In genomic region chr1:244450597-244451538, GRCh38 we compare ENCODE assay signal across 1 cellular context.
TF ChIP-seq lines count a peak whose summit lies in the region.

No MANE protein-coding gene starts in this region.

TF ChIP-seq in K562, 482 proteins besides CTCF, POLR2A, EP300 and RAD21 (continued from another document and continues in another):
- TF ChIP-seq EP400 (IDR thresholded peaks at IDR 0.05) (peak; percentile 54; the same call in 1 of the 2 replicates), TRIM24 (IDR thresholded peaks at IDR 0.05) (0 out of 4 replicates have a peak, but pooled peaks of 1 of the 2 experiments have one; percentile 10), CEBPG (CRISPR knock-in tag; IDR thresholded peaks at IDR 0.05) (peak; percentile 66), CEBPG (tag; conservative IDR thresholded peaks at IDR 0.05 in 1 of 2, IDR thresholded peaks at IDR 0.05 in 1 of 2) (peak; percentile 67 to 70), MNT (conservative IDR thresholded peaks at IDR 0.05) (peak; percentile 84), FOXJ3 (CRISPR knock-in tag; IDR thresholded peaks at IDR 0.05) (no peak), MAFK (IDR thresholded peaks at IDR 0.05; ENCODE audit: low read length) (no peak), NONO (IDR thresholded peaks at IDR 0.05; ENCODE audit: low read depth in 2 of 2, low read length in 1 of 2) (no peak), ZNF740 (CRISPR knock-in tag; IDR thresholded peaks at IDR 0.05) (peak; percentile 80; the same call in 1 of the 2 replicates), ZNF740 (tag; IDR thresholded peaks at IDR 0.05) (peak in 1 of 2 experiments; percentile 87; a peak in 2 of 4 replicates), E2F6 (IDR thresholded peaks at IDR 0.05; ENCODE audit: borderline replicate concordance in 1 of 2, extremely low read depth in 1 of 2, insufficient read depth in 1 of 2, insufficient read length in 1 of 2, low read depth in 1 of 2, low read length in 1 of 2, poor library complexity in 1 of 2, severe bottlenecking in 1 of 2) (peak; percentile 22 to 44), HDAC1 (IDR thresholded peaks at IDR 0.05) (peak in 1 of 2 experiments; percentile 17; a peak in 2 of 4 replicates), CCNT2 (IDR thresholded peaks at IDR 0.05; ENCODE audit: borderline replicate concordance, extremely low read depth, insufficient read length, low read depth, low read length) (peak; percentile 46), ARNT (IDR thresholded peaks at IDR 0.05) (peak in 1 of 2 experiments; percentile 24; a peak in 1 of 4 replicates), E2F4 (CRISPR knock-in tag; IDR thresholded peaks at IDR 0.05; ENCODE audit: low read depth) (no peak), POLR2G (IDR thresholded peaks at IDR 0.05; ENCODE audit: low read depth, low read length) (peak; percentile 48), ETS1 (conservative IDR thresholded peaks at IDR 0.05; ENCODE audit: control insufficient read depth, low read depth, low read length) (peak; percentile 44; the same call in 1 of the 2 replicates), ZNF431 (CRISPR knock-in tag; IDR thresholded peaks at IDR 0.05) (0 out of 2 replicates have a peak, but pooled peaks have one; percentile 21), FOXP4 (CRISPR knock-in tag; IDR thresholded peaks at IDR 0.05; ENCODE audit: borderline replicate concordance) (0 out of 2 replicates have a peak, but pooled peaks have one; percentile 58), GMEB1 (CRISPR knock-in tag; IDR thresholded peaks at IDR 0.05) (0 out of 2 replicates have a peak, but pooled peaks have one; percentile 9), MAX (CRISPR knock-in tag; IDR thresholded peaks at IDR 0.05) (no peak), ZKSCAN3 (CRISPR knock-in tag; IDR thresholded peaks at IDR 0.05) (no peak), RFX5 (IDR thresholded peaks at IDR 0.05; ENCODE audit: low read depth, low read length) (no peak), HCFC1 (IDR thresholded peaks at IDR 0.05; ENCODE audit: low read depth, low read length) (peak; percentile 32), ETV1 (tag; conservative IDR thresholded peaks at IDR 0.05; ENCODE audit: low read depth) (peak; percentile 39; the same call in 1 of the 2 replicates), IRF2 (CRISPR knock-in tag; IDR thresholded peaks at IDR 0.05) (no peak), BRD4 (IDR thresholded peaks at IDR 0.05) (0 out of 2 replicates have a peak, but pooled peaks have one; percentile 42), RB1 (IDR thresholded peaks at IDR 0.05; ENCODE audit: low read depth) (no peak; the same call in 1 of the 2 replicates), PRPF4 (IDR thresholded peaks at IDR 0.05; ENCODE audit: insufficient read depth, low read depth, low read length, poor library complexity, severe bottlenecking) (no peak), MAFG (tag; conservative IDR thresholded peaks at IDR 0.05) (no peak), POLR2AphosphoS5 (IDR thresholded peaks at IDR 0.05; ENCODE audit: control insufficient read depth, insufficient read depth, low read depth, low read length) (no peak), TAF15 (IDR thresholded peaks at IDR 0.05; ENCODE audit: low read depth, low read length) (no peak), POLR2B (IDR thresholded peaks at IDR 0.05; ENCODE audit: low read depth, partially characterized antibody) (no peak), RBBP5 (IDR thresholded peaks at IDR 0.05; ENCODE audit: borderline replicate concordance, insufficient read depth, low read length, poor library complexity, severe bottlenecking) (peak; percentile 86), ZC3H11A (IDR thresholded peaks at IDR 0.05; ENCODE audit: low read depth, low read length) (no peak), SMARCE1 (IDR thresholded peaks at IDR 0.05) (0 out of 2 replicates have a peak, but pooled peaks have one; percentile 36), CSDE1 (IDR thresholded peaks at IDR 0.05) (no peak), CHD4 (IDR thresholded peaks at IDR 0.05; ENCODE audit: insufficient read depth, insufficient replicate concordance, low read depth, low read length, poor library complexity, severe bottlenecking) (no peak), KDM1A (IDR thresholded peaks at IDR 0.05) (peak in 1 of 2 experiments; percentile 14; a peak in 1 of 4 replicates), KDM4B (IDR thresholded peaks at IDR 0.05; ENCODE audit: borderline replicate concordance in 2 of 2, low read depth in 1 of 2) (peak in 1 of 2 experiments; percentile 45; a peak in 1 of 4 replicates), ZNF766 (CRISPR knock-in tag; conservative IDR thresholded peaks at IDR 0.05) (0 out of 2 replicates have a peak, but pooled peaks have one; percentile 27), FOXM1 (IDR thresholded peaks at IDR 0.05; ENCODE audit: low read depth) (0 out of 2 replicates have a peak, but pooled peaks have one; percentile 11), FOXM1 (CRISPR knock-in tag; IDR thresholded peaks at IDR 0.05; ENCODE audit: low read depth) (no peak), NKRF (IDR thresholded peaks at IDR 0.05; ENCODE audit: borderline replicate concordance) (0 out of 2 replicates have a peak, but pooled peaks have one; percentile 49), CREB3L1 (IDR thresholded peaks at IDR 0.05; ENCODE audit: borderline replicate concordance, low read depth) (peak; percentile 21; the same call in 1 of the 2 replicates), ETV5 (CRISPR knock-in tag; IDR thresholded peaks at IDR 0.05; ENCODE audit: low read depth) (no peak), NR2C1 (IDR thresholded peaks at IDR 0.05) (0 out of 2 replicates have a peak, but pooled peaks have one; percentile 24), NR2C1 (tag; IDR thresholded peaks at IDR 0.05) (no peak), TAF1 (IDR thresholded peaks at IDR 0.05; ENCODE audit: control insufficient read depth, extremely low read depth, insufficient read depth, low read length, severe bottlenecking) (peak; percentile 24), ZBTB9 (CRISPR knock-in tag; IDR thresholded peaks at IDR 0.05) (0 out of 2 replicates have a peak, but pooled peaks have one; percentile 57), LEF1 (IDR thresholded peaks at IDR 0.05) (no peak; the same call in 1 of the 2 replicates), PRMT5 (CRISPR knock-in tag; IDR thresholded peaks at IDR 0.05) (no peak), KLF6 (CRISPR knock-in tag; IDR thresholded peaks at IDR 0.05; ENCODE audit: borderline replicate concordance) (no peak)
